9 cellular contexts compared by ENCODE assay signal in genomic region chr4:185211035-185211434, GRCh38. TPM values are rescaled to one million over a fixed set of nuclear protein-coding genes. Genes with fewer than 3 reads are reported as not detected.
A peak's percentile ranks its signal among the peaks of the same experiment; 100 is the strongest.
DNase-seq lines count a peak whose midpoint lies in the region; ATAC-seq, FAIRE-seq and TF ChIP-seq lines count a peak whose summit lies in the region.
"Had no signal": no experiment of that assay in that cellular context is flagged by ENCODE, and none has a peak within 500 bp of the region (broad histone marks: within the 10 kb centered on the region; RNA-seq: fewer than 3 reads in every experiment).

No MANE protein-coding gene starts in this region.

- no TSS peak for BruUV-seq in OCI-LY7 (replicated peaks; lab: Mats Ljungman, UMichigan)
- BruUV-seq in endothelial cell of umbilical vein (replicated peaks; lab: Mats Ljungman, UMichigan), result TSS peak; percentile 36

- peak overlapping the region; percentile 84 for H3K9ac ChIP-seq in endothelial cell of umbilical vein (replicated peaks; ENCODE audit: extremely low read depth, insufficient read depth, low read length)

- H4K20me1 ChIP-seq in OCI-LY7 (ENCODE audit: insufficient read depth, low read length) (no peaks in the 10 kb centered on the region), endothelial cell of umbilical vein (replicated peaks; ENCODE audit: control insufficient read depth, extremely low read depth, insufficient read depth, low read length) (no peaks in the 10 kb centered on the region)

- ATAC-seq in HG02798 (IDR thresholded peaks at IDR 0.05; ENCODE audit: poor library complexity, unreplicated experiment), result no peak

- H2AFZ ChIP-seq in OCI-LY7 (ENCODE audit: low read length) (peak overlapping the region; percentile 61; the same call in 1 of the 2 replicates), endothelial cell of umbilical vein (ENCODE audit: low read depth, low read length) (peak overlapping the region; percentile 62)

- H3K79me2 ChIP-seq in OCI-LY7 (ENCODE audit: insufficient read depth, low read depth, low read length), result peaks cover 57% of the 10 kb centered on the region
- peaks cover 48% of the 10 kb centered on the region for H3K79me2 ChIP-seq in endothelial cell of umbilical vein (ENCODE audit: control insufficient read depth, insufficient read depth, low read length)

- intact Hi-C loops in OCI-LY7 (cut with micrococcal nuclease; ENCODE audit: unreplicated experiment) (loop anchor here (5.0 kb wide), 1 partner anchor 376 kb away; no protein-coding TSS in a partner anchor), endothelial cell of umbilical vein (cut with micrococcal nuclease) (loop anchor here (2.0 to 5.0 kb wide), 3 partner anchors 36 to 68 kb away; partner anchors contain the start of gene SLC25A4)

- CTCF ChIA-PET in OCI-LY7 (lab: Charles Lee; ENCODE audit: unreplicated experiment), result no interaction called here
- CTCF ChIA-PET in endothelial cell of umbilical vein (lab: Charles Lee), result interaction anchor here (1.3 kb wide), 2 partner anchors 95 to 827 kb away, joined by 3 to 4 read pairs; no protein-coding TSS in a partner anchor

- dilution Hi-C loops in endothelial cell of umbilical vein (cut with MboI; ENCODE audit: extremely low pct_ligation_motif_present, low sequenced_read_pairs), result no loop called here

- POLR2A ChIA-PET in OCI-LY7 (lab: Charles Lee), result interaction anchor here (0.7 kb wide), 1 partner anchor 54 kb away, joined by 3 read pairs; no protein-coding TSS in a partner anchor
- POLR2A ChIA-PET in endothelial cell of umbilical vein (lab: Charles Lee), result no interaction called here

- no peak for TF ChIP-seq POLR2A in endothelial cell of umbilical vein (IDR thresholded peaks at IDR 0.05; ENCODE audit: low read depth, low read length)

- peak; percentile 60 for DNase-seq in G401 (ENCODE audit: low spot score)
- DNase-seq in OCI-LY7 (ENCODE audit: low spot score), result peak; percentile 33
- peak; percentile 48 for DNase-seq in endothelial cell of umbilical vein (ENCODE audit: low read depth, low spot score)
- DNase-seq in pons (ENCODE audit: low spot score), result peak; percentile 33
- no peak for DNase-seq in DMS79 treated with DMSO at 0.1 percent for 48 hours (lab: John Stamatoyannopoulos, UW)
- DNase-seq in DMS114 treated with DMSO at 0.1 percent for 48 hours (lab: John Stamatoyannopoulos, UW; ENCODE audit: unreplicated experiment), result no peak
- DNase-seq in globus pallidus (ENCODE audit: low spot score), result no peak

- no peak for TF ChIP-seq CTCF in OCI-LY7 (conservative IDR thresholded peaks at IDR 0.05; ENCODE audit: low read length)
- TF ChIP-seq CTCF in endothelial cell of umbilical vein (IDR thresholded peaks at IDR 0.05; ENCODE audit: extremely low read depth in 1 of 2, insufficient read depth in 1 of 2, low read depth in 1 of 2, low read length in 2 of 2), result no peak

- H3K9me3 ChIP-seq in OCI-LY7 (ENCODE audit: low read length), result no peaks in the 10 kb centered on the region
- no peaks in the 10 kb centered on the region for H3K9me3 ChIP-seq in endothelial cell of umbilical vein (replicated peaks; ENCODE audit: control insufficient read depth, insufficient read depth, low read length)
- H3K9me3 ChIP-seq: adrenal gland had no signal

- peak; percentile 86 for FAIRE-seq in endothelial cell of umbilical vein (lab: Jason Lieb, UNC)

- H3K4me1 ChIP-seq in OCI-LY7 (ENCODE audit: insufficient read depth, low read length, poor library complexity, severe bottlenecking), result peaks cover 56% of the 10 kb centered on the region
- peaks cover 17% of the 10 kb centered on the region for H3K4me1 ChIP-seq in endothelial cell of umbilical vein (ENCODE audit: control insufficient read depth, extremely low read depth, insufficient read depth, low read length)

- H3K4me3 ChIP-seq in OCI-LY7 (ENCODE audit: low read depth, low read length, poor library complexity, severe bottlenecking) (peak overlapping the region; percentile 81), endothelial cell of umbilical vein (replicated peaks in 1 of 3; ENCODE audit: insufficient read depth in 1 of 3, low read depth in 1 of 3, low read length in 3 of 3) (peak overlapping the region; percentile 67 to 90 (median 88))

- H3K9me1 ChIP-seq in endothelial cell of umbilical vein (replicated peaks; ENCODE audit: control insufficient read depth, extremely low read depth, insufficient read depth, low read length), result no peaks in the 10 kb centered on the region

- in situ Hi-C loops in G401 (cut with HindIII; ENCODE audit: low sequenced_read_pairs), result no loop called here

- H3K27ac ChIP-seq in OCI-LY7 (ENCODE audit: low read depth, low read length, poor library complexity, severe bottlenecking) (peak overlapping the region; percentile 80), endothelial cell of umbilical vein (ENCODE audit: insufficient read depth, low read depth, low read length) (peak overlapping the region; percentile 51)

- peaks cover 10% of the 10 kb centered on the region for H3K36me3 ChIP-seq in OCI-LY7 (ENCODE audit: insufficient read depth, low read length)
- H3K36me3 ChIP-seq in endothelial cell of umbilical vein (ENCODE audit: control insufficient read depth in 2 of 2, extremely low read depth in 1 of 2, insufficient read depth in 2 of 2, low read length in 2 of 2), result no peaks in the 10 kb centered on the region
- H3K36me3 ChIP-seq: adrenal gland had no signal

- H3K9me2 ChIP-seq in OCI-LY7 (ENCODE audit: insufficient read depth, low read length), result no peaks in the 10 kb centered on the region

- H3K4me2 ChIP-seq in OCI-LY7 (ENCODE audit: low read length), result peak overlapping the region; percentile 80
- peak overlapping the region; percentile 84 for H3K4me2 ChIP-seq in endothelial cell of umbilical vein (ENCODE audit: insufficient read depth, low read length)

- H3K27me3 ChIP-seq in endothelial cell of umbilical vein (ENCODE audit: control insufficient read depth in 2 of 2, insufficient read depth in 2 of 2, low read length in 2 of 2), result no peaks in the 10 kb centered on the region
- H3K27me3 ChIP-seq: adrenal gland had no signal

TF ChIP-seq in endothelial cell of umbilical vein, 7 proteins besides CTCF, POLR2A, EP300 and RAD21:
- no peak for TF ChIP-seq MAX (IDR thresholded peaks at IDR 0.05; ENCODE audit: insufficient read depth, insufficient read length)

RNA-seq across cellular contexts. Expression of gene SNX25, which starts 1.6 kb away (rescaled TPM):
- 12.4 and 13.7 TPM in 2 replicates for total RNA-seq in G401 (2014; rRNA removed; shearing (Covaris generic))
- 33.7 and 35.5 TPM in 2 replicates for total RNA-seq in OCI-LY7 (2014; rRNA removed; shearing (Covaris generic))
- total RNA-seq in OCI-LY7 (2022), result 49.4 and 55.6 TPM in 2 replicates
- total RNA-seq in endothelial cell of umbilical vein, result 16.1 and 20.2 TPM in 2 replicates
- 3.1 and 6.6 TPM in 2 replicates for polyA plus RNA-seq in endothelial cell of umbilical vein
- 7.5 and 8.8 TPM in 2 replicates for polyA plus RNA-seq in endothelial cell of umbilical vein (2011; cell fraction: cytosol; rRNA removed)
- polyA plus RNA-seq in endothelial cell of umbilical vein (2011; cell fraction: nucleus; rRNA removed), result 17.1 and 21.3 TPM in 2 replicates
- 10.2 and 12.2 TPM in 2 replicates for polyA plus RNA-seq in endothelial cell of umbilical vein (2012)
- 35.3 and 49.6 TPM in 2 replicates for polyA minus RNA-seq in endothelial cell of umbilical vein
- polyA minus RNA-seq in endothelial cell of umbilical vein (2011; cell fraction: cytosol; rRNA and poly(A)+ RNA removed), result 11.9 TPM
- 31.6 and 43.4 TPM in 2 replicates for polyA minus RNA-seq in endothelial cell of umbilical vein (2011; cell fraction: nucleus; rRNA and poly(A)+ RNA removed)

RNA-seq across cellular contexts. Expression of gene CFAP97, which starts 7.2 kb away (rescaled TPM):
- 11.8 and 25.8 TPM in 2 replicates for total RNA-seq in G401 (2014; rRNA removed; shearing (Covaris generic))
- total RNA-seq in OCI-LY7 (2014; rRNA removed; shearing (Covaris generic)), result 20.4 and 22.7 TPM in 2 replicates
- 54.0 and 57.3 TPM in 2 replicates for total RNA-seq in OCI-LY7 (2022)
- 17.6 and 22.4 TPM in 2 replicates for total RNA-seq in endothelial cell of umbilical vein
- polyA plus RNA-seq in endothelial cell of umbilical vein, result 4.0 and 5.3 TPM in 2 replicates
- polyA plus RNA-seq in endothelial cell of umbilical vein (2011; cell fraction: cytosol; rRNA removed), result 7.4 and 8.2 TPM in 2 replicates
- 9.2 and 9.3 TPM in 2 replicates for polyA plus RNA-seq in endothelial cell of umbilical vein (2011; cell fraction: nucleus; rRNA removed)
- polyA plus RNA-seq in endothelial cell of umbilical vein (2012), result 19.8 and 21.8 TPM in 2 replicates
- 9.7 and 12.3 TPM in 2 replicates for polyA minus RNA-seq in endothelial cell of umbilical vein
- polyA minus RNA-seq in endothelial cell of umbilical vein (2011; cell fraction: cytosol; rRNA and poly(A)+ RNA removed), result 10.4 TPM
- polyA minus RNA-seq in endothelial cell of umbilical vein (2011; cell fraction: nucleus; rRNA and poly(A)+ RNA removed), result 9.0 and 11.2 TPM in 2 replicates

Comparison
In these comparisons a context has a peak if more than half of its experiments do, and no peak if none do; other contexts are left out.
1. DNase-seq: peak in G401 (single experiment), OCI-LY7 (single experiment), endothelial cell of umbilical vein (single experiment) and pons (single experiment); none in DMS79 treated with DMSO at 0.1 percent for 48 hours (single experiment), DMS114 treated with DMSO at 0.1 percent for 48 hours (single experiment) and globus pallidus (single experiment).